ENCODE assay signal across 8 cellular contexts in the genomic region with DNA sequence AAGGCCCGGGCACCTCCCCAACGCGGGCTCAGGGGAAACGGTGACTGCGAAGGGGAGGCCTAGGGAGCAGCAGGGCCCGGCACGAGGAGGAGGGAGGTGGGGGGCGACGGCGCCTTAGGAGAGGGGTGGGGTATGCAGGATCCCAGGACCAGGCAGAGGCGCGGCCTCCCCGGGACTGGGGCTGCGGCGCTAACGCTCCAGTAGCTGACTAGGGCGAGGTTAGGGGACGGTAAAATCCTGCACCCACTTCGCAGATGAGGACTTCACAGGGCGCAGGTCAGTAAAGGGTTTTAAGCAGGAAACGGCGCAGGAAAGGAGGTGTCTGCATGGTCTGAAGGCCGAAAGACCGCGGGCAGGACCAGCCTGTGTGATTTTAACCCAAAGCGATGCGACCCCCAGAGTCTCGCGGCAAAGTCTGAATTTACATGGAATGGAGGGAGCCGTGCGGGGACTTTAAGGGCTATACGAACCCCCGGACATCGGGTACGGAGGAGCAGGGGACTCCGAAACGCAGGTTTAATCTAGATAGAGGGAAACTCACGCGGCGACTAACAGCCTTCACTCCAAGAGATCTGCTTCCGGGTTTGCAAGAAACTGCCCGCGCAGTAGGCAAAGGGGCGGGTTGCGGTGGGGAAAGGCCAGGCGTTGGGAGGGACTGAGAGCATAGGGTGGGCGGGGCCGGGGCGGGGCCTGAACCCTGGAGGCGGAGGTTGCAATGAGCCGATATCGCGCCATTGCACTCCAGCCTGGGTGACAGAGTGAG. TPM values are rescaled to one million over a fixed set of nuclear protein-coding genes. Genes with fewer than 3 reads are reported as not detected.
DNase-seq lines count a peak whose midpoint lies in the region; ATAC-seq and TF ChIP-seq lines count a peak whose summit lies in the region.

A gene (minus strand): TSS at position 588 of the 763 bp plus-strand sequence. CDS start 10,460 bp downstream, outside the sequence.

- ATAC-seq in gastrocnemius medialis (peak; percentile 58), HG02763 (IDR thresholded peaks at IDR 0.05; ENCODE audit: unreplicated experiment) (no peak), GM18861 (IDR thresholded peaks at IDR 0.05; ENCODE audit: unreplicated experiment) (no peak)

- H3K4me1 ChIP-seq in breast epithelium (no peaks in the 10 kb centered on the region), gastrocnemius medialis (peaks cover 3 to 5% of the 10 kb centered on the region in 2 donors)

- H3K4me3 ChIP-seq in WERI-Rb-1 (ENCODE audit: low read depth, low read length) (peak within 1 kb of the TSS; percentile 98), breast epithelium (peak within 1 kb of the TSS; percentile 77 to 80 (median 80)), iPS-18c (ENCODE audit: insufficient read depth, low read depth, low read length) (peak within 1 kb of the TSS; percentile 62), gastrocnemius medialis (peak within 1 kb of the TSS; percentile 56 to 71 (median 66))

- peak within 1 kb of the TSS; percentile 61 for H3K27ac ChIP-seq in WERI-Rb-1
- H3K27ac ChIP-seq in breast epithelium = peak within 1 kb of the TSS; percentile 78 to 88
- peak within 1 kb of the TSS; percentile 57 to 70 (median 63) for H3K27ac ChIP-seq in gastrocnemius medialis

- H3K27me3 ChIP-seq in WERI-Rb-1 (ENCODE audit: insufficient read depth, low read depth, severe bottlenecking) = no peaks in the 10 kb centered on the region
- no peaks in the 10 kb centered on the region for H3K27me3 ChIP-seq in breast epithelium
- no peaks in the 10 kb centered on the region for H3K27me3 ChIP-seq in gastrocnemius medialis

- in situ Hi-C loops in gastrocnemius medialis (cut with MboI; ENCODE audit: low sequenced_read_pairs in 4 of 4) = loop anchor here in 1 of 4 donors (25.0 kb wide), 1 partner anchor 319 kb away; no protein-coding TSS in a partner anchor

- DNase-seq in GF-D8 (lab: John Stamatoyannopoulos, UW) = peak; percentile 67
- DNase-seq in M059J (ENCODE audit: low read depth) = peak; percentile 84
- DNase-seq in WERI-Rb-1 = peak; percentile 91
- DNase-seq in breast epithelium (ENCODE audit: low spot score in 2 of 2) = peak; percentile 88
- peak; percentile 66 to 68 for DNase-seq in gastrocnemius medialis

- intact Hi-C loops in breast epithelium (cut with DNase I; ENCODE audit: low total_unique reads) (no loop called here), gastrocnemius medialis (cut with DNase I; ENCODE audit: low total_unique reads) (loop anchor here (10.0 kb wide), 2 partner anchors 242 to 272 kb away; a partner anchor contains a TSS)

- TF ChIP-seq POLR2A in breast epithelium (IDR thresholded peaks at IDR 0.05) = no peak
- TF ChIP-seq POLR2A in gastrocnemius medialis (IDR thresholded peaks at IDR 0.05) = no peak

- TF ChIP-seq CTCF in WERI-Rb-1 (IDR thresholded peaks at IDR 0.05; ENCODE audit: low read depth, low read length) (no peak), breast epithelium (IDR thresholded peaks at IDR 0.05) (no peak), gastrocnemius medialis (IDR thresholded peaks at IDR 0.05 in 4 of 5, conservative IDR thresholded peaks at IDR 0.05 in 1 of 5) (no peak)

- peaks cover 2% of the 10 kb centered on the region for H3K9me3 ChIP-seq in WERI-Rb-1 (ENCODE audit: severe bottlenecking)
- peaks cover 0 to under 1% of the 10 kb centered on the region in 2 donors for H3K9me3 ChIP-seq in breast epithelium
- H3K9me3 ChIP-seq in iPS-18c (ENCODE audit: control insufficient read depth, insufficient read depth, low read length) = no peaks in the 10 kb centered on the region
- H3K9me3 ChIP-seq in gastrocnemius medialis = no peaks in the 10 kb centered on the region

- H3K36me3 ChIP-seq in WERI-Rb-1 (peaks cover 5% of the 10 kb centered on the region), breast epithelium (no peaks in the 10 kb centered on the region), gastrocnemius medialis (no peaks in the 10 kb centered on the region)

RNA-seq across cellular contexts. Expression of the gene that starts here (rescaled TPM):
- 1.1 and 8.2 TPM in 2 replicates for total RNA-seq in M059J (2014; rRNA removed; shearing (Covaris generic))
- total RNA-seq in breast epithelium = 1 to 10 TPM; 2.9 to 8.6 (median 5.8) TPM
- under 1 TPM in 2 of 4 donors, not detected in 2; 0.13 to 0.27 TPM for total RNA-seq in gastrocnemius medialis

Comparison
In these comparisons a context has a peak if more than half of its experiments do, and no peak if none do; other contexts are left out.
1. Peak in DNase-seq, ATAC-seq, H3K4me3 ChIP-seq and H3K27ac ChIP-seq in gastrocnemius medialis; RNA of the gene not detected or under 1 TPM.